In the genomic region with DNA sequence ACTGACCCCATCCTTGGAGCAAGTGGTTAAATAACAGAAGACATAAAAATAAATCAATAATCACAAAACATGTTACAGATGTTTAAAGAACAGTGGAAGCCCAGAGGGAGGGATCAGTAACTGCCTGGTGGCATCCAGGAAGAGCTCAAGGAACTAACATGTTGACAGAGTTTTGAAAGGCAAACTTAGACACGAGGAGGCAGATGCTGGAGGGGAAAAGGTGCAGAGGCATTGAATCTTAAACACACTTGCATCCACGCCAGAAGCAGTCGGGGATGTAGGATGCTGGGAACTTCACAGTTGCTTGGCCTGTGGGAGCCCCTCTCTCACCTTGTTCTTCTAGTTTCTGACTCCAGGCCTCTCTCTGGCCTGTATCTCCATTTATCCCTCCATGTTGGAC, we compare ENCODE assay signal across 34 cellular contexts.
"Had no signal": no experiment of that assay in that cellular context is flagged by ENCODE, and none has a peak within 500 bp of the region (broad histone marks: within the 10 kb centered on the region; RNA-seq: fewer than 3 reads in every experiment).

No MANE protein-coding gene starts in this region.

- H3K4me3 Mint-ChIP-seq: activated CD4-positive, alpha-beta memory T cell treated with anti-CD3 and anti-CD28 coated beads for 36 hours; activated CD4-positive, alpha-beta T cell treated with anti-CD3 and anti-CD28 coated beads, Interleukin-2, amount 10 ng/mL, durations not matched to agents 24 days and 14 days; activated naive CD8-positive, alpha-beta T cell; activated T-helper 17 cell treated with anti-CD3 and anti-CD28 coated beads, Interleukin-2, amount 50 U/mL, for 72 hours; brain; naive thymus-derived CD4-positive, alpha-beta T cell; stimulated activated memory B cell treated with anti-CD40 and anti-IgM and Interleukin-4, amounts not matched to agents 10 μg/mL and 1 μg/mL and 100 μg/mL, for 72 hours; stimulated activated naive CD8-positive, alpha-beta T cell treated with anti-CD3 and anti-CD28 coated beads, Interleukin-15, amount 100 ng/mL, for 72 hours; T-helper 17 cell had no signal

- H3K4me3 ChIP-seq: cardiac muscle cell, colonic mucosa, gastroesophageal sphincter, ovary, prostate gland, skin epidermis, tibial artery had no signal

- H3K27me3 ChIP-seq: cardiac muscle cell, colonic mucosa, ovary, tibial artery had no signal

- H3K9me3 ChIP-seq: colonic mucosa, gastroesophageal sphincter, ovary, prostate gland, tibial artery had no signal

- H3K36me3 ChIP-seq: cardiac muscle cell, colonic mucosa, gastroesophageal sphincter, ovary, prostate gland, tibial artery had no signal

- H3K4me1 ChIP-seq: prostate gland had no signal

- H3K27ac ChIP-seq: cardiac muscle cell, colonic mucosa, epithelial cell of prostate, gastroesophageal sphincter, ovary, prostate gland, skin epidermis had no signal

- H3K36me3 Mint-ChIP-seq: activated CD4-positive, alpha-beta memory T cell treated with anti-CD3 and anti-CD28 coated beads for 36 hours; activated naive CD8-positive, alpha-beta T cell; brain; naive thymus-derived CD4-positive, alpha-beta T cell; stimulated activated memory B cell treated with anti-CD40 and anti-IgM and Interleukin-4, amounts not matched to agents 10 μg/mL and 1 μg/mL and 100 μg/mL, for 72 hours had no signal

- H3K27ac Mint-ChIP-seq: activated CD4-positive, alpha-beta memory T cell treated with anti-CD3 and anti-CD28 coated beads for 36 hours; activated CD4-positive, alpha-beta T cell treated with anti-CD3 and anti-CD28 coated beads, Interleukin-2, amount 10 ng/mL, durations not matched to agents 24 days and 14 days; activated naive CD8-positive, alpha-beta T cell; activated T-helper 17 cell treated with anti-CD3 and anti-CD28 coated beads, Interleukin-2, amount 50 U/mL, for 72 hours; brain; stimulated activated memory B cell treated with anti-CD40 and anti-IgM and Interleukin-4, amounts not matched to agents 10 μg/mL and 1 μg/mL and 100 μg/mL, for 72 hours; stimulated activated naive CD8-positive, alpha-beta T cell treated with anti-CD3 and anti-CD28 coated beads, Interleukin-15, amount 100 ng/mL, for 72 hours; T-helper 17 cell had no signal

- H3K9me3 Mint-ChIP-seq: activated CD4-positive, alpha-beta memory T cell treated with anti-CD3 and anti-CD28 coated beads for 36 hours; activated CD4-positive, alpha-beta T cell treated with anti-CD3 and anti-CD28 coated beads, Interleukin-2, amount 10 ng/mL, durations not matched to agents 24 days and 14 days; activated T-helper 17 cell treated with anti-CD3 and anti-CD28 coated beads, Interleukin-2, amount 50 U/mL, for 72 hours; stimulated activated naive CD8-positive, alpha-beta T cell treated with anti-CD3 and anti-CD28 coated beads, Interleukin-15, amount 100 ng/mL, for 72 hours had no signal

- H3K4me1 Mint-ChIP-seq: activated T-helper 17 cell treated with anti-CD3 and anti-CD28 coated beads, Interleukin-2, amount 50 U/mL, for 72 hours; brain; stimulated activated memory B cell treated with anti-CD40 and anti-IgM and Interleukin-4, amounts not matched to agents 10 μg/mL and 1 μg/mL and 100 μg/mL, for 72 hours; stimulated activated naive CD8-positive, alpha-beta T cell treated with anti-CD3 and anti-CD28 coated beads, Interleukin-15, amount 100 ng/mL, for 72 hours; T-helper 17 cell had no signal

- DNase-seq: activated CD4-positive, alpha-beta memory T cell treated with anti-CD3 and anti-CD28 coated beads for 36 hours; activated CD4-positive, alpha-beta T cell treated with anti-CD3 and anti-CD28 coated beads, Interleukin-2, amount 10 ng/mL, durations not matched to agents 24 days and 14 days; activated CD4-positive, CD25-positive, alpha-beta regulatory T cell treated with anti-CD3 and anti-CD28 coated beads, Interleukin-2, amount 50 U/mL, for 72 hours; activated CD8-positive, alpha-beta memory T cell treated with anti-CD3 and anti-CD28 coated beads, Interleukin-2, amount 50 U/mL, for 4 hours; activated T-cell treated with anti-CD3 and anti-CD28 coated beads, Interleukin-2, amount 50 U/mL, for 1 hour; anterior cingulate cortex; cerebellar nuclear complex; colonic mucosa; effector CD8-positive, alpha-beta T cell; hippocampal formation; kidney; left colon; mammary epithelial cell; midbrain; naive thymus-derived CD4-positive, alpha-beta T cell; ovary; retina; stimulated activated CD4-positive, alpha-beta T cell treated with anti-CD3 and anti-CD28 coated beads, Interleukin-4, amount 100 ng/mL, for 24 hours; stimulated activated naive CD8-positive, alpha-beta T cell treated with anti-CD3 and anti-CD28 coated beads, Interleukin-15, amount 100 ng/mL, for 72 hours; substantia nigra; SW 1271; T-helper 17 cell; T1000; tibial artery had no signal

- ATAC-seq: activated T-helper 17 cell treated with anti-CD3 and anti-CD28 coated beads, Interleukin-2, amount 50 U/mL, for 72 hours; gastroesophageal sphincter; left colon; naive thymus-derived CD4-positive, alpha-beta T cell; sciatic nerve; stimulated activated memory B cell treated with anti-CD40 and anti-IgM and Interleukin-4, amounts not matched to agents 10 μg/mL and 1 μg/mL and 100 μg/mL, for 72 hours; stimulated activated naive CD8-positive, alpha-beta T cell treated with anti-CD3 and anti-CD28 coated beads, Interleukin-15, amount 100 ng/mL, for 72 hours; T-helper 17 cell had no signal
